ENCODE assay signal across 1 cellular context in genomic region chr5:138032572-138033274, GRCh38.
A peak's percentile ranks its signal among the peaks of the same experiment; 100 is the strongest.
TF ChIP-seq lines count a peak whose summit lies in the region.

Gene FAM13B, minus strand, starts transcription at chr5:138033079. Its CDS starts 13,968 bp downstream, at chr5:138019111.

TF ChIP-seq in HepG2, 621 proteins besides CTCF, POLR2A, EP300 and RAD21 (continued from another document and continues in another):
- TF ChIP-seq PBX2 (CRISPR knock-in tag; IDR thresholded peaks at IDR 0.05) (no peak), ZNF580 (CRISPR knock-in tag; IDR thresholded peaks at IDR 0.05; ENCODE audit: borderline replicate concordance, low read depth) (peak; percentile 62; the same call in 1 of the 2 replicates), SP1 (IDR thresholded peaks at IDR 0.05) (no peak), SP1 (CRISPR knock-in tag; IDR thresholded peaks at IDR 0.05) (peak; percentile 64), HMGXB4 (CRISPR knock-in tag; IDR thresholded peaks at IDR 0.05; ENCODE audit: borderline replicate concordance in 1 of 2, low read depth in 1 of 2) (peak; percentile 81 to 90), ZSCAN29 (CRISPR knock-in tag; conservative IDR thresholded peaks at IDR 0.05) (0 out of 2 replicates have a peak, but pooled peaks have one; percentile 74), POGZ (CRISPR knock-in tag; IDR thresholded peaks at IDR 0.05) (peak; percentile 34; the same call in 1 of the 2 replicates), ZNF530 (CRISPR knock-in tag; IDR thresholded peaks at IDR 0.05; ENCODE audit: low read depth) (no peak), ZNF446 (CRISPR knock-in tag; IDR thresholded peaks at IDR 0.05) (peak; percentile 43; the same call in 1 of the 2 replicates), ZNF576 (CRISPR knock-in tag; IDR thresholded peaks at IDR 0.05) (0 out of 2 replicates have a peak, but pooled peaks have one; percentile 29), GPBP1L1 (CRISPR knock-in tag; IDR thresholded peaks at IDR 0.05) (no peak), ZHX2 (IDR thresholded peaks at IDR 0.05; ENCODE audit: low read depth) (peak; percentile 54), ZHX2 (CRISPR knock-in tag; IDR thresholded peaks at IDR 0.05; ENCODE audit: borderline replicate concordance) (no peak), ZNF572 (CRISPR knock-in tag; IDR thresholded peaks at IDR 0.05) (peak; percentile 11; the same call in 1 of the 2 replicates), RFXANK (CRISPR knock-in tag; IDR thresholded peaks at IDR 0.05) (no peak), ZSCAN22 (CRISPR knock-in tag; IDR thresholded peaks at IDR 0.05) (no peak; the same call in 1 of the 2 replicates), GATAD1 (CRISPR knock-in tag; IDR thresholded peaks at IDR 0.05) (peak; percentile 61; the same call in 1 of the 2 replicates), ZNF335 (CRISPR knock-in tag; IDR thresholded peaks at IDR 0.05) (peak; percentile 69; the same call in 1 of the 2 replicates), KDM5A (IDR thresholded peaks at IDR 0.05; ENCODE audit: borderline replicate concordance, low read length) (peak; percentile 84; the same call in 1 of the 2 replicates), ZNF430 (CRISPR knock-in tag; IDR thresholded peaks at IDR 0.05) (0 out of 2 replicates have a peak, but pooled peaks have one; percentile 11), THAP11 (CRISPR knock-in tag; IDR thresholded peaks at IDR 0.05) (peak; percentile 70; the same call in 1 of the 2 replicates), ZNF737 (CRISPR knock-in tag; IDR thresholded peaks at IDR 0.05; ENCODE audit: borderline replicate concordance) (peak; percentile 6; the same call in 1 of the 2 replicates), ZNF761 (CRISPR knock-in tag; conservative IDR thresholded peaks at IDR 0.05) (peak; percentile 59; the same call in 1 of the 2 replicates), POLR2G (IDR thresholded peaks at IDR 0.05; ENCODE audit: low read depth, low read length) (peak; percentile 83), ZNF513 (CRISPR knock-in tag; conservative IDR thresholded peaks at IDR 0.05) (0 out of 2 replicates have a peak, but pooled peaks have one; percentile 14), CEBPB (IDR thresholded peaks at IDR 0.05; ENCODE audit: borderline replicate concordance, low read depth, low read length) (no peak), USF2 (IDR thresholded peaks at IDR 0.05; ENCODE audit: low read depth, low read length) (no peak), USF2 (CRISPR knock-in tag; IDR thresholded peaks at IDR 0.05; ENCODE audit: borderline replicate concordance) (no peak), THRA (CRISPR knock-in tag; IDR thresholded peaks at IDR 0.05; ENCODE audit: borderline replicate concordance) (0 out of 2 replicates have a peak, but pooled peaks have one; percentile 29), KDM3A (CRISPR knock-in tag; IDR thresholded peaks at IDR 0.05; ENCODE audit: low read depth) (peak; percentile 20; the same call in 1 of the 2 replicates), ZNF546 (CRISPR knock-in tag; conservative IDR thresholded peaks at IDR 0.05) (peak; percentile 87), ZBTB25 (CRISPR knock-in tag; IDR thresholded peaks at IDR 0.05) (peak; percentile 88), ZNF547 (CRISPR knock-in tag; IDR thresholded peaks at IDR 0.05) (peak; percentile 19; the same call in 1 of the 2 replicates), ZSCAN31 (CRISPR knock-in tag; IDR thresholded peaks at IDR 0.05; ENCODE audit: low read depth) (peak; percentile 88; the same call in 1 of the 2 replicates), ZFP41 (CRISPR knock-in tag; IDR thresholded peaks at IDR 0.05; ENCODE audit: borderline replicate concordance) (0 out of 2 replicates have a peak, but pooled peaks have one; percentile 30), FOXC1 (CRISPR knock-in tag; IDR thresholded peaks at IDR 0.05; ENCODE audit: borderline replicate concordance) (peak; percentile 63; the same call in 1 of the 2 replicates), ZNF83 (CRISPR knock-in tag; IDR thresholded peaks at IDR 0.05; ENCODE audit: borderline replicate concordance) (peak; percentile 79; the same call in 1 of the 2 replicates)
